Comparison of ENCODE assay signal across 14 cellular contexts in the genomic region with DNA sequence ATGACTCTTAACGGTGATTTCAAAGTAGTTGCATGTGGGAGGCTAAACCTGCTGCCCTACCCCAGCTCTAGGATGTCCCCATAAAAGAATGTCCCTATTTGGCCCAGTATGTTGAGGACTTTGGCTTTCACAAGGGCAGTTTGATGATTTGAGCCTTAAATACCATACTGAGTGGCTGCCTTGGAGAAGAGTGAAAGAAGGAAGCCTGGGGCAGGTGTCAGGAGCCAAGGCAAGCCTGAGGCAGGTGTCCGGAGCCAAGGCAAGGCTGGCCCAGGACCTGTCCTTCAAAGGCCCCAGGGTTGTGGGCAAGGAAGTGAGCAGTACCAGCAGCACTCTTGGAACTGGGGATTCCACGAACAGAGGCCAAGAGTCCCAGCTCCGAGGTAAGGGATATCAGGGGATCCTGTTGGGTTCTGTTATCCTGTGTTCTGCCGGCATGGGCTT. TPM values are rescaled to one million over a fixed set of nuclear protein-coding genes. Genes with fewer than 3 reads are reported as not detected.
DNase-seq lines count a peak whose midpoint lies in the region; TF ChIP-seq lines count a peak whose summit lies in the region.
"Had no signal": no experiment of that assay in that cellular context is flagged by ENCODE, and none has a peak within 500 bp of the region (broad histone marks: within the 10 kb centered on the region; RNA-seq: fewer than 3 reads in every experiment).

No MANE protein-coding gene starts in this region.

- peaks cover 4 to 65% (median 30%) of the 10 kb centered on the region in 6 donors for H3K4me1 ChIP-seq in spleen

- H3K4me3 ChIP-seq in spleen = no peak overlapping the region
- H3K4me3 ChIP-seq: cardiac muscle cell, sigmoid colon had no signal

- WGBS in spleen, 5 donors = 83 to 88% (median 85%) methylated on average over 5 of the region's 5 CpGs

- TF ChIP-seq POLR2A in spleen (IDR thresholded peaks at IDR 0.05) = no peak

- DNase-seq in NCI-H82 (lab: John Stamatoyannopoulos, UW) (peak; percentile 63), NCI-H82 treated with DMSO at 0.1 percent for 48 hours (lab: John Stamatoyannopoulos, UW; ENCODE audit: unreplicated experiment) (no peak), HEK293T (ENCODE audit: extremely low spot score) (no peak), T47D (ENCODE audit: low read depth in 1 of 2, low spot score in 1 of 2) (peak; percentile 42 to 47), spleen (no peak), T-helper 1 cell (no peak), AG08396 (ENCODE audit: low spot score) (no peak), anterior cingulate cortex (lab: John Stamatoyannopoulos, UW) (no peak)
- DNase-seq: activated naive CD4-positive, alpha-beta T cell; glutamatergic neuron; sigmoid colon had no signal

- POLR2A ChIA-PET in HEK293T (lab: Yijun Ruan, JAX) = interaction anchor here (0.5 to 2.9 kb wide), 10 partner anchors 9 to 256 kb away, joined by 3 to 22 read pairs (median 4); a partner anchor contains a TSS

- in situ Hi-C loops in T47D (cut with HindIII; ENCODE audit: low pct_unique_long_range_greater_than_20kb, low sequenced_read_pairs) = no loop called here

- CTCF ChIA-PET in HEK293T (lab: Yijun Ruan, JAX) = interaction anchor here (0.5 to 2.7 kb wide), 5 partner anchors 9 to 191 kb away, joined by 4 to 11 read pairs (median 5); no protein-coding TSS in a partner anchor

- peaks cover 0 to 52% (median 28%) of the 10 kb centered on the region in 6 donors for H3K36me3 ChIP-seq in spleen

- intact Hi-C loops in spleen (cut with DNase I; ENCODE audit: low total_unique reads) = no loop called here

- no peaks in the 10 kb centered on the region for H3K9me3 ChIP-seq in spleen
- H3K9me3 ChIP-seq: sigmoid colon had no signal

- no peak for TF ChIP-seq CTCF in spleen (IDR thresholded peaks at IDR 0.05 in 8 of 11, conservative IDR thresholded peaks at IDR 0.05 in 3 of 11)

- no peaks in the 10 kb centered on the region for H3K27me3 ChIP-seq in spleen (replicated peaks in 1 of 7)
- H3K27me3 ChIP-seq: cardiac muscle cell, sigmoid colon had no signal

- peak overlapping the region in 5 of 8 donors; percentile 26 to 75 (median 69) for H3K27ac ChIP-seq in spleen
- H3K27ac ChIP-seq: cardiac muscle cell, sigmoid colon had no signal

TF ChIP-seq in HEK293T, 16 proteins besides CTCF, POLR2A, EP300 and RAD21:
- TF ChIP-seq ZNF384 (IDR thresholded peaks at IDR 0.05) (no peak), ELF4 (IDR thresholded peaks at IDR 0.05) (0 out of 2 replicates have a peak, but pooled peaks have one; percentile 7)
- TF ChIP-seq, protein P1, sequence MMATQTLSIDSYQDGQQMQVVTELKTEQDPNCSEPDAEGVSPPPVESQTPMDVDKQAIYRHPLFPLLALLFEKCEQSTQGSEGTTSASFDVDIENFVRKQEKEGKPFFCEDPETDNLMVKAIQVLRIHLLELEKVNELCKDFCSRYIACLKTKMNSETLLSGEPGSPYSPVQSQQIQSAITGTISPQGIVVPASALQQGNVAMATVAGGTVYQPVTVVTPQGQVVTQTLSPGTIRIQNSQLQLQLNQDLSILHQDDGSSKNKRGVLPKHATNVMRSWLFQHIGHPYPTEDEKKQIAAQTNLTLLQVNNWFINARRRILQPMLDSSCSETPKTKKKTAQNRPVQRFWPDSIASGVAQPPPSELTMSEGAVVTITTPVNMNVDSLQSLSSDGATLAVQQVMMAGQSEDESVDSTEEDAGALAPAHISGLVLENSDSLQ (IDR thresholded peaks at IDR 0.05) = no peak

RNA-seq across cellular contexts. Expression of a gene that starts 18.6 kb away (rescaled TPM):
- 10 to 100 TPM in 3 of 7 donors, 1 to 10 TPM in 4; 8.1 to 15.7 (median 9.8) TPM for total RNA-seq in spleen
- 1 to 10 TPM; 1.1 to 4.8 (median 1.3) TPM for polyA plus RNA-seq in spleen

RNA-seq across cellular contexts. Expression of a gene that starts 27.2 kb away (rescaled TPM):
- total RNA-seq in spleen = 10 to 100 TPM in 2 of 7 donors, 1 to 10 TPM in 5; 3.5 to 18.8 (median 9.2) TPM
- 10 to 100 TPM; 28.9 to 54.1 (median 29.6) TPM for polyA plus RNA-seq in spleen
- total RNA-seq: endothelial cell of umbilical vein, myocyte had no signal
- polyA plus RNA-seq: endothelial cell of umbilical vein had no signal

RNA-seq across cellular contexts. Expression of a gene that starts 29.5 kb away (rescaled TPM):
- 10 to 100 TPM in 3 of 7 donors, 1 to 10 TPM in 4; 5.0 to 21.0 (median 9.9) TPM for total RNA-seq in spleen
- 1 to 10 TPM; 3.5 to 5.8 (median 5.5) TPM for polyA plus RNA-seq in spleen

Comparison
In these comparisons a context has a peak if more than half of its experiments do, and no peak if none do; other contexts are left out.
1. DNase-seq: peak in NCI-H82 (single experiment) and T47D (2 of 2); none in NCI-H82 treated with DMSO at 0.1 percent for 48 hours (single experiment), HEK293T (single experiment), spleen (single experiment), T-helper 1 cell (0 of 5), AG08396 (single experiment) and anterior cingulate cortex (0 of 58).